Comparison of ENCODE assay signal across 1 cellular context in genomic region chr2:199910338-199911051, GRCh38.
TF ChIP-seq lines count a peak whose summit lies in the region.

No MANE protein-coding gene starts in this region.

TF ChIP-seq in endothelial cell of umbilical vein, 7 proteins besides CTCF, POLR2A, EP300 and RAD21:
- TF ChIP-seq POLR2AphosphoS5 (IDR thresholded peaks at IDR 0.05; ENCODE audit: insufficient read depth, low read depth, low read length) (no peak), JUN (IDR thresholded peaks at IDR 0.05; ENCODE audit: borderline replicate concordance, insufficient read depth, insufficient read length, low read depth) (no peak)
